Comparison of ENCODE assay signal across 6 cellular contexts in genomic region chr11:319465-320273, GRCh38. TPM values are rescaled to one million over a fixed set of nuclear protein-coding genes. Genes with fewer than 3 reads are reported as not detected.
A peak's percentile ranks its signal among the peaks of the same experiment; 100 is the strongest.
DNase-seq lines count a peak whose midpoint lies in the region; ATAC-seq and TF ChIP-seq lines count a peak whose summit lies in the region.
"Not testable (repeated sequence)": the region's sequence is repeated elsewhere in the genome, so short reads cannot be mapped to it uniquely, and the experiment has no call there.

No MANE protein-coding gene starts in this region.

- not testable (repeated sequence) for H3K9me3 ChIP-seq in ovary, upper lobe of right lung

- not testable (repeated sequence) for DNase-seq in HFFc6
- peak; percentile 9 for DNase-seq in activated CD4-positive, alpha-beta memory T cell treated with anti-CD3 and anti-CD28 coated beads for 36 hours
- DNase-seq in iris pigment epithelial cell (ENCODE audit: low read depth): peak; percentile 16
- DNase-seq in ovary: peak; percentile 32 to 56 (median 55)
- DNase-seq in upper lobe of right lung: peak; percentile 69

- 0 out of 2 replicates have a peak, but pooled peaks have one; percentile 12 for TF ChIP-seq CTCF in HFFc6 (IDR thresholded peaks at IDR 0.05)
- peak in 2 of 3 donors; percentile 19 to 24 for TF ChIP-seq CTCF in ovary (IDR thresholded peaks at IDR 0.05)
- TF ChIP-seq CTCF in upper lobe of right lung (IDR thresholded peaks at IDR 0.05): not testable (repeated sequence)

- peak overlapping the region; percentile 96 for H3K27ac Mint-ChIP-seq in HFFc6
- H3K27ac Mint-ChIP-seq in activated CD4-positive, alpha-beta memory T cell treated with anti-CD3 and anti-CD28 coated beads for 36 hours: peak overlapping the region; percentile 88

- CTCF ChIA-PET in activated CD4-positive, alpha-beta memory T cell treated with anti-CD3 and anti-CD28 coated beads for 36 hours (lab: Charles Lee): interaction anchor here (1.4 kb wide), 1 partner anchor 10 kb away, joined by 4 read pairs; no protein-coding TSS in a partner anchor

- peak; percentile 3 for ATAC-seq in upper lobe of right lung

- H3K4me1 ChIP-seq in ovary (ENCODE audit: insufficient read depth) (peaks cover 11% of the 10 kb centered on the region), upper lobe of right lung (peaks cover 22% of the 10 kb centered on the region)

- H3K4me3 ChIP-seq in ovary (peak overlapping the region; percentile 88), upper lobe of right lung (peak overlapping the region; percentile 92)

- TF ChIP-seq POLR2A in ovary (IDR thresholded peaks at IDR 0.05): peak; percentile 17

- H3K27me3 ChIP-seq in ovary, upper lobe of right lung: not testable (repeated sequence)

- H3K9me3 Mint-ChIP-seq in HFFc6; activated CD4-positive, alpha-beta memory T cell treated with anti-CD3 and anti-CD28 coated beads for 36 hours: not testable (repeated sequence)

- H3K27ac ChIP-seq in cingulate gyrus (ENCODE audit: low read depth, low read length) (peak overlapping the region; percentile 25), ovary (peak overlapping the region; percentile 90 to 91), upper lobe of right lung (peak overlapping the region; percentile 89)

- POLR2A ChIA-PET in activated CD4-positive, alpha-beta memory T cell treated with anti-CD3 and anti-CD28 coated beads for 36 hours (lab: Charles Lee): interaction anchor here (1.0 kb wide), 1 partner anchor 36 kb away, joined by 3 read pairs; no protein-coding TSS in a partner anchor

- TF ChIP-seq EP300 in ovary (IDR thresholded peaks at IDR 0.05): not testable (repeated sequence)

- H3K4me1 Mint-ChIP-seq in HFFc6 (ENCODE audit: low read depth): peaks cover 26% of the 10 kb centered on the region
- peaks cover 32% of the 10 kb centered on the region for H3K4me1 Mint-ChIP-seq in activated CD4-positive, alpha-beta memory T cell treated with anti-CD3 and anti-CD28 coated beads for 36 hours (ENCODE audit: low read depth)

- not testable (repeated sequence) for H3K36me3 Mint-ChIP-seq in HFFc6 (ENCODE audit: low read depth)
- peaks cover 21% of the 10 kb centered on the region for H3K36me3 Mint-ChIP-seq in activated CD4-positive, alpha-beta memory T cell treated with anti-CD3 and anti-CD28 coated beads for 36 hours

- 0 to 1% (median 1%) methylated on average over 16 to 22 of the region's 24 CpGs for WGBS in ovary, 3 donors

- H3K4me3 Mint-ChIP-seq in HFFc6: peak overlapping the region; percentile 96
- H3K4me3 Mint-ChIP-seq in activated CD4-positive, alpha-beta memory T cell treated with anti-CD3 and anti-CD28 coated beads for 36 hours: peak overlapping the region; percentile 68

- not testable (repeated sequence) for H3K36me3 ChIP-seq in ovary, upper lobe of right lung

- intact Hi-C loops in activated CD4-positive, alpha-beta memory T cell treated with anti-CD3 and anti-CD28 coated beads for 36 hours (cut with micrococcal nuclease): loop anchor here (2.0 kb wide), 1 partner anchor 13 kb away; the partner anchor contains the start of gene IFITM2
- intact Hi-C loops in ovary (cut with DNase I): loop anchor here in 1 of 4 donors (5.0 kb wide), 1 partner anchor 38 kb away; no protein-coding TSS in a partner anchor
- intact Hi-C loops in upper lobe of right lung (cut with DNase I): not testable (repeated sequence)

- peaks cover 11% of the 10 kb centered on the region for H3K27me3 Mint-ChIP-seq in HFFc6 (ENCODE audit: insufficient read depth)
- not testable (repeated sequence) for H3K27me3 Mint-ChIP-seq in activated CD4-positive, alpha-beta memory T cell treated with anti-CD3 and anti-CD28 coated beads for 36 hours

RNA-seq across cellular contexts. Expression of gene IFITM3, which starts 1.0 kb away (rescaled TPM):
- total RNA-seq in HFFc6 (2021; fragmentation: NEBNext Ultra II Directional; extraction: Animal tissue kit (Norgen Biotek cat#: 25700)): 100 to 1,000 TPM; 399 to 531 (median 452) TPM
- 10 to 100 TPM; 25.6 TPM for total RNA-seq in activated CD4-positive, alpha-beta memory T cell treated with anti-CD3 and anti-CD28 coated beads for 36 hours
- total RNA-seq in ovary (1,000 to 10,000 TPM in 2 of 7 donors, 100 to 1,000 TPM in 5; 150 to 1,394 (median 665) TPM), upper lobe of right lung (692 TPM)
- polyA plus RNA-seq in ovary: 1,000 to 10,000 TPM in 1 of 2 donors, 100 to 1,000 TPM in 1; 506 to 1,096 TPM

RNA-seq across cellular contexts. Expression of gene IFITM1, which starts 5.8 kb away (rescaled TPM):
- total RNA-seq in HFFc6 (2021; fragmentation: NEBNext Ultra II Directional; extraction: Animal tissue kit (Norgen Biotek cat#: 25700)): 10 to 100 TPM; 23.5 to 36.1 (median 30.0) TPM
- 100 to 1,000 TPM; 195 to 200 TPM for total RNA-seq in activated CD4-positive, alpha-beta memory T cell treated with anti-CD3 and anti-CD28 coated beads for 36 hours
- total RNA-seq in ovary (100 to 1,000 TPM; 317 to 760 (median 496) TPM), upper lobe of right lung (128 TPM)
- polyA plus RNA-seq in ovary: 100 to 1,000 TPM; 211 to 748 TPM

RNA-seq across cellular contexts. Expression of gene IFITM2, which starts 12.1 kb away (rescaled TPM):
- 100 to 1,000 TPM; 257 to 325 (median 291) TPM for total RNA-seq in HFFc6 (2021; fragmentation: NEBNext Ultra II Directional; extraction: Animal tissue kit (Norgen Biotek cat#: 25700))
- total RNA-seq in activated CD4-positive, alpha-beta memory T cell treated with anti-CD3 and anti-CD28 coated beads for 36 hours: 100 to 1,000 TPM; 525 to 561 TPM
- total RNA-seq in ovary (1,000 to 10,000 TPM in 1 of 7 donors, 100 to 1,000 TPM in 6; 207 to 1,149 (median 546) TPM), upper lobe of right lung (521 TPM)
- polyA plus RNA-seq in ovary: 100 to 1,000 TPM; 306 to 616 TPM

RNA-seq across cellular contexts. Expression of gene IFITM5, which starts 20.3 kb away (rescaled TPM):
- total RNA-seq in HFFc6 (2021; fragmentation: NEBNext Ultra II Directional; extraction: Animal tissue kit (Norgen Biotek cat#: 25700)): not detected
- total RNA-seq in activated CD4-positive, alpha-beta memory T cell treated with anti-CD3 and anti-CD28 coated beads for 36 hours: not detected
- not detected for total RNA-seq in ovary
- not detected for polyA plus RNA-seq in ovary
- not detected for total RNA-seq in upper lobe of right lung

RNA-seq across cellular contexts. Expression of gene PGGHG, which starts 30.7 kb away (rescaled TPM):
- total RNA-seq in HFFc6 (2021; fragmentation: NEBNext Ultra II Directional; extraction: Animal tissue kit (Norgen Biotek cat#: 25700)): 10 to 100 TPM in 4 of 6 experiments, 1 to 10 TPM in 2; 9.7 to 12.2 (median 11.4) TPM
- 10 to 100 TPM; 74.3 to 75.0 TPM for total RNA-seq in activated CD4-positive, alpha-beta memory T cell treated with anti-CD3 and anti-CD28 coated beads for 36 hours
- total RNA-seq in ovary: 10 to 100 TPM in 4 of 7 donors, 1 to 10 TPM in 3; 3.3 to 21.3 (median 10.6) TPM
- polyA plus RNA-seq in ovary: 1 to 10 TPM in 1 of 2 donors, under 1 TPM in 1; 0.25 to 6.1 TPM
- total RNA-seq in upper lobe of right lung: 105 TPM

Comparison
In these comparisons a context has a peak if more than half of its experiments do, and no peak if none do; other contexts are left out.
1. H3K27ac ChIP-seq: peak in every context shown above with its lines; median percentile 90 in ovary; 89 in upper lobe of right lung; 25 in cingulate gyrus.
2. RNA of gene IFITM3, which starts 1.0 kb away (total RNA-seq): 692 TPM in upper lobe of right lung (single experiment), 150 to 1,394 TPM in ovary and 399 to 531 TPM in HFFc6; 25.6 TPM in activated CD4-positive, alpha-beta memory T cell treated with anti-CD3 and anti-CD28 coated beads for 36 hours; every median in the first group is over 4 times any median in the second.